ENCODE assay signal across 2 cellular contexts in the genomic region with DNA sequence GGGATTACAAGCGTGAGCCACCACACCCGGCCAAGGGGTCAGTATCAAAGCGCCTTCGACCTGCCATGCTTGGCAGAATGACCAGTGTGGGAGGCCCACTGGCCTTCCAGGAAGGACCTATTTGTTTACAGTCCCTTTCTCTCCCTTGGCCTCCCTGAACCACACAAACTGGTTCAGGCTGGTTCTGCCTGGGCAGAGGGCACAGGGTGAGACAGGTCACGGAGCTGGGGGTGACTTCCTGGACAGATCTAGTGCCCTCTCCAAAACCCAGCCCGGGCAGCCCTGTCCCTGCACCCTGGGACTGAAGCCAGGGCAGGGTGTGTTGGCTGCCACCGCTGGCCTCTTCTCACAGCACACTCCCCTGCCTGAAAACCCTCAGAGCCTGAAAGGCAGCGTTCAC.
TF ChIP-seq lines count a peak whose summit lies in the region.

No MANE protein-coding gene starts in this region.

TF ChIP-seq in WTC11, 78 proteins besides CTCF, POLR2A, EP300 and RAD21 (continued from another document):
- TF ChIP-seq, protein P1, sequence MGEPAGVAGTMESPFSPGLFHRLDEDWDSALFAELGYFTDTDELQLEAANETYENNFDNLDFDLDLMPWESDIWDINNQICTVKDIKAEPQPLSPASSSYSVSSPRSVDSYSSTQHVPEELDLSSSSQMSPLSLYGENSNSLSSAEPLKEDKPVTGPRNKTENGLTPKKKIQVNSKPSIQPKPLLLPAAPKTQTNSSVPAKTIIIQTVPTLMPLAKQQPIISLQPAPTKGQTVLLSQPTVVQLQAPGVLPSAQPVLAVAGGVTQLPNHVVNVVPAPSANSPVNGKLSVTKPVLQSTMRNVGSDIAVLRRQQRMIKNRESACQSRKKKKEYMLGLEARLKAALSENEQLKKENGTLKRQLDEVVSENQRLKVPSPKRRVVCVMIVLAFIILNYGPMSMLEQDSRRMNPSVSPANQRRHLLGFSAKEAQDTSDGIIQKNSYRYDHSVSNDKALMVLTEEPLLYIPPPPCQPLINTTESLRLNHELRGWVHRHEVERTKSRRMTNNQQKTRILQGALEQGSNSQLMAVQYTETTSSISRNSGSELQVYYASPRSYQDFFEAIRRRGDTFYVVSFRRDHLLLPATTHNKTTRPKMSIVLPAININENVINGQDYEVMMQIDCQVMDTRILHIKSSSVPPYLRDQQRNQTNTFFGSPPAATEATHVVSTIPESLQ (CRISPR knock-in tag; IDR thresholded peaks at IDR 0.05), result no peak
- no peak for TF ChIP-seq ZNF423 (CRISPR knock-in tag; IDR thresholded peaks at IDR 0.05)
- TF ChIP-seq, protein P2, sequence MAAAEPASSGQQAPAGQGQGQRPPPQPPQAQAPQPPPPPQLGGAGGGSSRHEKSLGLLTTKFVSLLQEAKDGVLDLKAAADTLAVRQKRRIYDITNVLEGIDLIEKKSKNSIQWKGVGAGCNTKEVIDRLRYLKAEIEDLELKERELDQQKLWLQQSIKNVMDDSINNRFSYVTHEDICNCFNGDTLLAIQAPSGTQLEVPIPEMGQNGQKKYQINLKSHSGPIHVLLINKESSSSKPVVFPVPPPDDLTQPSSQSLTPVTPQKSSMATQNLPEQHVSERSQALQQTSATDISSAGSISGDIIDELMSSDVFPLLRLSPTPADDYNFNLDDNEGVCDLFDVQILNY (CRISPR knock-in tag; IDR thresholded peaks at IDR 0.05), result no peak
- TF ChIP-seq FOXJ3 (CRISPR knock-in tag; IDR thresholded peaks at IDR 0.05; ENCODE audit: borderline replicate concordance), result no peak

TF ChIP-seq in GM23338, 12 proteins besides CTCF, POLR2A, EP300 and RAD21 (continued from another document):
- TF ChIP-seq, protein P3, sequence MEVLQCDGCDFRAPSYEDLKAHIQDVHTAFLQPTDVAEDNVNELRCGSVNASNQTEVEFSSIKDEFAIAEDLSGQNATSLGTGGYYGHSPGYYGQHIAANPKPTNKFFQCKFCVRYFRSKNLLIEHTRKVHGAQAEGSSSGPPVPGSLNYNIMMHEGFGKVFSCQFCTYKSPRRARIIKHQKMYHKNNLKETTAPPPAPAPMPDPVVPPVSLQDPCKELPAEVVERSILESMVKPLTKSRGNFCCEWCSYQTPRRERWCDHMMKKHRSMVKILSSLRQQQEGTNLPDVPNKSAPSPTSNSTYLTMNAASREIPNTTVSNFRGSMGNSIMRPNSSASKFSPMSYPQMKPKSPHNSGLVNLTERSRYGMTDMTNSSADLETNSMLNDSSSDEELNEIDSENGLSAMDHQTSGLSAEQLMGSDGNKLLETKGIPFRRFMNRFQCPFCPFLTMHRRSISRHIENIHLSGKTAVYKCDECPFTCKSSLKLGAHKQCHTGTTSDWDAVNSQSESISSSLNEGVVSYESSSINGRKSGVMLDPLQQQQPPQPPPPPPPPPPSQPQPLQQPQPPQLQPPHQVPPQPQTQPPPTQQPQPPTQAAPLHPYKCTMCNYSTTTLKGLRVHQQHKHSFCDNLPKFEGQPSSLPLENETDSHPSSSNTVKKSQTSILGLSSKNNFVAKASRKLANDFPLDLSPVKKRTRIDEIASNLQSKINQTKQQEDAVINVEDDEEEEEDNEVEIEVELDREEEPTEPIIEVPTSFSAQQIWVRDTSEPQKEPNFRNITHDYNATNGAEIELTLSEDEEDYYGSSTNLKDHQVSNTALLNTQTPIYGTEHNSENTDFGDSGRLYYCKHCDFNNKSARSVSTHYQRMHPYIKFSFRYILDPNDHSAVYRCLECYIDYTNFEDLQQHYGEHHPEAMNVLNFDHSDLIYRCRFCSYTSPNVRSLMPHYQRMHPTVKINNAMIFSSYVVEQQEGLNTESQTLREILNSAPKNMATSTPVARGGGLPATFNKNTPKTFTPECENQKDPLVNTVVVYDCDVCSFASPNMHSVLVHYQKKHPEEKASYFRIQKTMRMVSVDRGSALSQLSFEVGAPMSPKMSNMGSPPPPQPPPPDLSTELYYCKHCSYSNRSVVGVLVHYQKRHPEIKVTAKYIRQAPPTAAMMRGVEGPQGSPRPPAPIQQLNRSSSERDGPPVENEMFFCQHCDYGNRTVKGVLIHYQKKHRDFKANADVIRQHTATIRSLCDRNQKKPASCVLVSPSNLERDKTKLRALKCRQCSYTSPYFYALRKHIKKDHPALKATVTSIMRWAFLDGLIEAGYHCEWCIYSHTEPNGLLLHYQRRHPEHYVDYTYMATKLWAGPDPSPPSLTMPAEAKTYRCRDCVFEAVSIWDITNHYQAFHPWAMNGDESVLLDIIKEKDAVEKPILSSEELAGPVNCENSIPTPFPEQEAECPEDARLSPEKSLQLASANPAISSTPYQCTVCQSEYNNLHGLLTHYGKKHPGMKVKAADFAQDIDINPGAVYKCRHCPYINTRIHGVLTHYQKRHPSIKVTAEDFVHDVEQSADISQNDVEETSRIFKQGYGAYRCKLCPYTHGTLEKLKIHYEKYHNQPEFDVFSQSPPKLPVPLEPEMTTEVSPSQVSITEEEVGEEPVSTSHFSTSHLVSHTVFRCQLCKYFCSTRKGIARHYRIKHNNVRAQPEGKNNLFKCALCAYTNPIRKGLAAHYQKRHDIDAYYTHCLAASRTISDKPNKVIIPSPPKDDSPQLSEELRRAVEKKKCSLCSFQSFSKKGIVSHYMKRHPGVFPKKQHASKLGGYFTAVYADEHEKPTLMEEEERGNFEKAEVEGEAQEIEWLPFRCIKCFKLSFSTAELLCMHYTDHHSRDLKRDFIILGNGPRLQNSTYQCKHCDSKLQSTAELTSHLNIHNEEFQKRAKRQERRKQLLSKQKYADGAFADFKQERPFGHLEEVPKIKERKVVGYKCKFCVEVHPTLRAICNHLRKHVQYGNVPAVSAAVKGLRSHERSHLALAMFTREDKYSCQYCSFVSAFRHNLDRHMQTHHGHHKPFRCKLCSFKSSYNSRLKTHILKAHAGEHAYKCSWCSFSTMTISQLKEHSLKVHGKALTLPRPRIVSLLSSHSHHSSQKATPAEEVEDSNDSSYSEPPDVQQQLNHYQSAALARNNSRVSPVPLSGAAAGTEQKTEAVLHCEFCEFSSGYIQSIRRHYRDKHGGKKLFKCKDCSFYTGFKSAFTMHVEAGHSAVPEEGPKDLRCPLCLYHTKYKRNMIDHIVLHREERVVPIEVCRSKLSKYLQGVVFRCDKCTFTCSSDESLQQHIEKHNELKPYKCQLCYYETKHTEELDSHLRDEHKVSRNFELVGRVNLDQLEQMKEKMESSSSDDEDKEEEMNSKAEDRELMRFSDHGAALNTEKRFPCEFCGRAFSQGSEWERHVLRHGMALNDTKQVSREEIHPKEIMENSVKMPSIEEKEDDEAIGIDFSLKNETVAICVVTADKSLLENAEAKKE (CRISPR knock-in tag; IDR thresholded peaks at IDR 0.05), result no peak
- TF ChIP-seq, protein P4, sequence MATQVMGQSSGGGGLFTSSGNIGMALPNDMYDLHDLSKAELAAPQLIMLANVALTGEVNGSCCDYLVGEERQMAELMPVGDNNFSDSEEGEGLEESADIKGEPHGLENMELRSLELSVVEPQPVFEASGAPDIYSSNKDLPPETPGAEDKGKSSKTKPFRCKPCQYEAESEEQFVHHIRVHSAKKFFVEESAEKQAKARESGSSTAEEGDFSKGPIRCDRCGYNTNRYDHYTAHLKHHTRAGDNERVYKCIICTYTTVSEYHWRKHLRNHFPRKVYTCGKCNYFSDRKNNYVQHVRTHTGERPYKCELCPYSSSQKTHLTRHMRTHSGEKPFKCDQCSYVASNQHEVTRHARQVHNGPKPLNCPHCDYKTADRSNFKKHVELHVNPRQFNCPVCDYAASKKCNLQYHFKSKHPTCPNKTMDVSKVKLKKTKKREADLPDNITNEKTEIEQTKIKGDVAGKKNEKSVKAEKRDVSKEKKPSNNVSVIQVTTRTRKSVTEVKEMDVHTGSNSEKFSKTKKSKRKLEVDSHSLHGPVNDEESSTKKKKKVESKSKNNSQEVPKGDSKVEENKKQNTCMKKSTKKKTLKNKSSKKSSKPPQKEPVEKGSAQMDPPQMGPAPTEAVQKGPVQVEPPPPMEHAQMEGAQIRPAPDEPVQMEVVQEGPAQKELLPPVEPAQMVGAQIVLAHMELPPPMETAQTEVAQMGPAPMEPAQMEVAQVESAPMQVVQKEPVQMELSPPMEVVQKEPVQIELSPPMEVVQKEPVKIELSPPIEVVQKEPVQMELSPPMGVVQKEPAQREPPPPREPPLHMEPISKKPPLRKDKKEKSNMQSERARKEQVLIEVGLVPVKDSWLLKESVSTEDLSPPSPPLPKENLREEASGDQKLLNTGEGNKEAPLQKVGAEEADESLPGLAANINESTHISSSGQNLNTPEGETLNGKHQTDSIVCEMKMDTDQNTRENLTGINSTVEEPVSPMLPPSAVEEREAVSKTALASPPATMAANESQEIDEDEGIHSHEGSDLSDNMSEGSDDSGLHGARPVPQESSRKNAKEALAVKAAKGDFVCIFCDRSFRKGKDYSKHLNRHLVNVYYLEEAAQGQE (IDR thresholded peaks at IDR 0.05; ENCODE audit: unreplicated experiment), result no peak
- TF ChIP-seq EZH2phosphoT487 (IDR thresholded peaks at IDR 0.05; ENCODE audit: unreplicated experiment) (no peak), ZNF114 (CRISPR knock-in tag; IDR thresholded peaks at IDR 0.05) (no peak), CREB1 (CRISPR knock-in tag; IDR thresholded peaks at IDR 0.05; ENCODE audit: low read depth) (no peak), ZNF331 (CRISPR knock-in tag; IDR thresholded peaks at IDR 0.05; ENCODE audit: low read depth) (no peak), STAT1 (IDR thresholded peaks at IDR 0.05; ENCODE audit: unreplicated experiment) (no peak), POLR2AphosphoS5 (IDR thresholded peaks at IDR 0.05; ENCODE audit: low read depth) (no peak), EZH2 (IDR thresholded peaks at IDR 0.05; ENCODE audit: low read depth, unreplicated experiment) (no peak)
- TF ChIP-seq, protein P5, sequence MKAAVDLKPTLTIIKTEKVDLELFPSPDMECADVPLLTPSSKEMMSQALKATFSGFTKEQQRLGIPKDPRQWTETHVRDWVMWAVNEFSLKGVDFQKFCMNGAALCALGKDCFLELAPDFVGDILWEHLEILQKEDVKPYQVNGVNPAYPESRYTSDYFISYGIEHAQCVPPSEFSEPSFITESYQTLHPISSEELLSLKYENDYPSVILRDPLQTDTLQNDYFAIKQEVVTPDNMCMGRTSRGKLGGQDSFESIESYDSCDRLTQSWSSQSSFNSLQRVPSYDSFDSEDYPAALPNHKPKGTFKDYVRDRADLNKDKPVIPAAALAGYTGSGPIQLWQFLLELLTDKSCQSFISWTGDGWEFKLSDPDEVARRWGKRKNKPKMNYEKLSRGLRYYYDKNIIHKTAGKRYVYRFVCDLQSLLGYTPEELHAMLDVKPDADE (IDR thresholded peaks at IDR 0.05), result no peak
